ENCODE assay signal across 8 cellular contexts in genomic region chr19:33520844-33521479, GRCh38. TPM values are rescaled to one million over a fixed set of nuclear protein-coding genes. Genes with fewer than 3 reads are reported as not detected.
A peak's percentile ranks its signal among the peaks of the same experiment; 100 is the strongest.
DNase-seq lines count a peak whose midpoint lies in the region; ATAC-seq, FAIRE-seq and TF ChIP-seq lines count a peak whose summit lies in the region.

No MANE protein-coding gene starts in this region.

- TF ChIP-seq CTCF in HCT116 (IDR thresholded peaks at IDR 0.05 in 2 of 3, conservative IDR thresholded peaks at IDR 0.05 in 1 of 3; ENCODE audit: borderline replicate concordance in 1 of 3, insufficient read depth in 1 of 3, low read depth in 2 of 3, low read length in 2 of 3), result no peak
- no peak for TF ChIP-seq CTCF in VCaP (conservative IDR thresholded peaks at IDR 0.05)
- no peak for TF ChIP-seq CTCF in hepatocyte (IDR thresholded peaks at IDR 0.05; ENCODE audit: poor library complexity)

- no peak for FAIRE-seq in small intestine (lab: Jason Lieb, UNC)

- no TSS peak for BruUV-seq in HCT116 (replicated peaks; lab: Mats Ljungman, UMichigan)

- RAD21 ChIA-PET in HCT116 (lab: Charles Lee; ENCODE audit: low non-redundant PET in 1 of 2, low total read pairs in 2 of 2, uncharacterized antibody in 2 of 2, unreplicated experiment in 2 of 2), result no interaction called here

- CTCF ChIA-PET in HCT116 (lab: Charles Lee), result no interaction called here

- H3K36me3 ChIP-seq in HCT116 (ENCODE audit: control insufficient read depth in 1 of 2, insufficient read depth in 2 of 2, low read length in 2 of 2) (no peaks in the 10 kb centered on the region), hepatocyte (replicated peaks; ENCODE audit: insufficient read depth, low read depth) (no peaks in the 10 kb centered on the region), small intestine (ENCODE audit: control insufficient read depth in 2 of 2, insufficient read depth in 2 of 2, low read length in 2 of 2) (no peaks in the 10 kb centered on the region)

- peak overlapping the region; percentile 77 for H3K9ac ChIP-seq in HCT116 (ENCODE audit: low read length)

- H4K20me1 ChIP-seq in HCT116 (ENCODE audit: insufficient read depth), result no peaks in the 10 kb centered on the region
- peaks cover 11% of the 10 kb centered on the region for H4K20me1 ChIP-seq in hepatocyte (ENCODE audit: insufficient read depth, poor library complexity, severe bottlenecking)

- no peak overlapping the region; the same call in 1 of the 2 replicates for H3K27ac ChIP-seq in HCT116 (ENCODE audit: low read depth, low read length)
- peak overlapping the region; percentile 62; the same call in 1 of the 2 replicates for H3K27ac ChIP-seq in VCaP
- peak overlapping the region; percentile 41 for H3K27ac ChIP-seq in hepatocyte
- H3K27ac ChIP-seq in small intestine (ENCODE audit: low read depth in 1 of 2, low read length in 1 of 2), result peak overlapping the region; percentile 77 to 87

- H3K27me3 ChIP-seq in HCT116 (ENCODE audit: insufficient read depth, low read length) (no peaks in the 10 kb centered on the region), hepatocyte (no peaks in the 10 kb centered on the region), small intestine (ENCODE audit: control insufficient read depth in 2 of 2, insufficient read depth in 2 of 2, low read length in 2 of 2) (no peaks in the 10 kb centered on the region)

- no peak for TF ChIP-seq RAD21 in HCT116 (IDR thresholded peaks at IDR 0.05; ENCODE audit: low read depth)

- H2AFZ ChIP-seq in HCT116 (ENCODE audit: low read depth, low read length, poor library complexity, severe bottlenecking) (no peak overlapping the region), hepatocyte (peak overlapping the region; percentile 64)

- H3K9me3 ChIP-seq in HCT116 (ENCODE audit: control insufficient read depth in 1 of 2, insufficient read depth in 1 of 2, low read depth in 1 of 2, low read length in 2 of 2), result no peaks in the 10 kb centered on the region
- no peaks in the 10 kb centered on the region for H3K9me3 ChIP-seq in hepatocyte (ENCODE audit: low read depth)
- H3K9me3 ChIP-seq in small intestine (ENCODE audit: control insufficient read depth, low read depth), result no peaks in the 10 kb centered on the region

- ATAC-seq in HCT116, result no peak
- ATAC-seq in HG03025 (IDR thresholded peaks at IDR 0.05; ENCODE audit: low FRiP score, unreplicated experiment), result no peak
- no peak for ATAC-seq in HG03571 (IDR thresholded peaks at IDR 0.05; ENCODE audit: unreplicated experiment)

- H3K4me3 ChIP-seq in HCT116 (replicated peaks in 1 of 2; ENCODE audit: low read depth in 1 of 2, low read length in 2 of 2) (peak overlapping the region; percentile 66 to 89), hepatocyte (peak overlapping the region; percentile 81), small intestine (ENCODE audit: low read depth in 1 of 2, low read length in 2 of 2) (peak overlapping the region; percentile 94 to 99)

- no peak for TF ChIP-seq POLR2A in HCT116 (IDR thresholded peaks at IDR 0.05; ENCODE audit: borderline replicate concordance, extremely low read depth, insufficient read depth, insufficient read length)

- POLR2A ChIA-PET in HCT116 (lab: Charles Lee), result no interaction called here

- intact Hi-C loops in HCT116 (cut with micrococcal nuclease), result no loop called here

- H3K9me2 ChIP-seq in HCT116 (ENCODE audit: insufficient read depth), result no peaks in the 10 kb centered on the region
- no peaks in the 10 kb centered on the region for H3K9me2 ChIP-seq in hepatocyte (replicated peaks; ENCODE audit: insufficient read depth)

- H3K4me1 ChIP-seq in HCT116 (ENCODE audit: control insufficient read depth in 1 of 2, insufficient read depth in 2 of 2, low read length in 2 of 2), result peaks cover 7 to 18% of the 10 kb centered on the region in 2 experiments; a peak in 3 of 4 replicates
- H3K4me1 ChIP-seq in hepatocyte (ENCODE audit: insufficient read depth), result peaks cover 9% of the 10 kb centered on the region
- peaks cover 4 to 6% of the 10 kb centered on the region in 2 donors for H3K4me1 ChIP-seq in small intestine (ENCODE audit: control insufficient read depth in 2 of 2, insufficient read depth in 1 of 2, low read depth in 1 of 2, low read length in 1 of 2)

- WGBS in hepatocyte (ENCODE audit: low lambda C conversion rate, missing lambda C conversion rate), result 7% methylated on average over 17 of the region's 18 CpGs
- 4 to 9% (median 4%) methylated on average over 14 to 18 of the region's 18 CpGs for WGBS in small intestine, 3 donors

- peak overlapping the region; percentile 87 for H3K4me2 ChIP-seq in HCT116 (ENCODE audit: low read length)
- peak overlapping the region; percentile 72 for H3K4me2 ChIP-seq in hepatocyte

- peaks cover 7% of the 10 kb centered on the region; the same call in 1 of the 2 replicates for H3K79me2 ChIP-seq in HCT116 (ENCODE audit: insufficient read depth, low read length)
- H3K79me2 ChIP-seq in hepatocyte, result peaks cover 41% of the 10 kb centered on the region

- DNase-seq in HCT116 (ENCODE audit: low read depth, low spot score) (no peak), hepatocyte (ENCODE audit: low spot score) (peak; percentile 46), small intestine (peak; percentile 97), occipital lobe (lab: John Stamatoyannopoulos, UW) (no peak), islet precursor cell (no peak)

TF ChIP-seq in HCT116, 20 proteins besides CTCF, POLR2A, EP300 and RAD21:
- TF ChIP-seq, protein P1, sequence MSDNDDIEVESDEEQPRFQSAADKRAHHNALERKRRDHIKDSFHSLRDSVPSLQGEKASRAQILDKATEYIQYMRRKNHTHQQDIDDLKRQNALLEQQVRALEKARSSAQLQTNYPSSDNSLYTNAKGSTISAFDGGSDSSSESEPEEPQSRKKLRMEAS (IDR thresholded peaks at IDR 0.05), result no peak
- TF ChIP-seq, protein P2, sequence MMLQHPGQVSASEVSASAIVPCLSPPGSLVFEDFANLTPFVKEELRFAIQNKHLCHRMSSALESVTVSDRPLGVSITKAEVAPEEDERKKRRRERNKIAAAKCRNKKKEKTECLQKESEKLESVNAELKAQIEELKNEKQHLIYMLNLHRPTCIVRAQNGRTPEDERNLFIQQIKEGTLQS (IDR thresholded peaks at IDR 0.05), result no peak
- no peak for TF ChIP-seq YY1 (IDR thresholded peaks at IDR 0.05; ENCODE audit: extremely low read depth, insufficient replicate concordance, low read depth, low read length)
- TF ChIP-seq SIN3A (IDR thresholded peaks at IDR 0.05; ENCODE audit: low read depth), result no peak

RNA-seq across cellular contexts. Expression of gene PEPD, which starts 0.6 kb away (rescaled TPM):
- 40.5 TPM for total RNA-seq in HCT116 (2021; ENCODE audit: unreplicated experiment)
- 36.5 and 38.0 TPM in 2 replicates for polyA plus RNA-seq in HCT116 (2012)
- total RNA-seq in hepatocyte, result 141 and 168 TPM in 2 replicates
- polyA plus RNA-seq in hepatocyte, result 168 and 175 TPM in 2 replicates
- 1,000 to 10,000 TPM in 1 of 3 donors, 100 to 1,000 TPM in 2; 159 to 1,330 (median 687) TPM for polyA plus RNA-seq in small intestine
- 21.5 TPM for total RNA-seq in occipital lobe

Comparison
In these comparisons a context has a peak if more than half of its experiments do, and no peak if none do; other contexts are left out.
1. DNase-seq: peak in hepatocyte (single experiment) and small intestine (single experiment); none in HCT116 (single experiment), occipital lobe (single experiment) and islet precursor cell (single experiment).
2. Peak in every context shown above with its lines, with median percentiles within 50 percentile points of each other: H3K4me3 ChIP-seq.